ENCODE assay signal across 35 cellular contexts in genomic region chr6:115241373-115241772, GRCh38.
"Had no signal": no experiment of that assay in that cellular context is flagged by ENCODE, and none has a peak within 500 bp of the region (broad histone marks: within the 10 kb centered on the region; RNA-seq: fewer than 3 reads in every experiment).

No MANE protein-coding gene starts in this region.

- H3K4me1 Mint-ChIP-seq: activated B cell treated with CpG ODN at 0.5 μM for 24 hours; activated CD4-positive, alpha-beta T cell treated with anti-CD3 and anti-CD28 coated beads, Interleukin-2, amount 10 ng/mL, durations not matched to agents 24 days and 14 days; activated naive CD8-positive, alpha-beta T cell treated with anti-CD3 and anti-CD28 coated beads for 36 hours; activated T-helper 17 cell treated with anti-CD3 and anti-CD28 coated beads, Interleukin-2, amount 50 U/mL, for 72 hours; T-cell; T-helper 17 cell had no signal

- H3K27ac ChIP-seq: adrenal gland, body of pancreas, brain microvascular endothelial cell, breast epithelium, WERI-Rb-1 had no signal

- H3K9me3 ChIP-seq: adrenal gland, body of pancreas had no signal

- H3K27me3 Mint-ChIP-seq: activated B cell treated with CpG ODN at 0.5 μM for 24 hours; activated CD4-positive, alpha-beta memory T cell treated with anti-CD3 and anti-CD28 coated beads for 36 hours; activated CD4-positive, alpha-beta T cell treated with anti-CD3 and anti-CD28 coated beads, Interleukin-2, amount 10 ng/mL, durations not matched to agents 24 days and 14 days; activated CD8-positive, alpha-beta T cell treated with anti-CD3 and anti-CD28 coated beads for 36 hours; activated naive CD8-positive, alpha-beta T cell treated with anti-CD3 and anti-CD28 coated beads for 36 hours; activated T-helper 17 cell treated with anti-CD3 and anti-CD28 coated beads, Interleukin-2, amount 50 U/mL, for 72 hours; T-cell; T-helper 17 cell had no signal

- H3K27ac Mint-ChIP-seq: activated B cell treated with CpG ODN at 0.5 μM for 24 hours; activated CD4-positive, alpha-beta memory T cell treated with anti-CD3 and anti-CD28 coated beads for 36 hours; activated CD4-positive, alpha-beta T cell treated with anti-CD3 and anti-CD28 coated beads, Interleukin-2, amount 10 ng/mL, durations not matched to agents 24 days and 14 days; activated CD8-positive, alpha-beta T cell treated with anti-CD3 and anti-CD28 coated beads for 36 hours; activated naive CD4-positive, alpha-beta T cell treated with anti-CD3 and anti-CD28 coated beads for 36 hours; activated naive CD4-positive, alpha-beta T cell treated with anti-CD3 and anti-CD28 coated beads, Interleukin-2, amount 50 U/mL, for 72 hours; activated naive CD8-positive, alpha-beta T cell treated with anti-CD3 and anti-CD28 coated beads for 36 hours; activated T-cell treated with anti-CD3 and anti-CD28 coated beads, Interleukin-2, amount 50 U/mL, for 72 hours; activated T-helper 1 cell treated with anti-CD3 and anti-CD28 coated beads, Interleukin-12 subunit alpha, Interleukin-12 subunit beta, Interleukin-2, Interleukin-4 antibody, amounts not matched to agents 30 ng/mL and 10 ng/mL and 1 ng/mL, durations not matched to agents 14 hours and 24 hours and 36 hours; activated T-helper 17 cell treated with anti-CD3 and anti-CD28 coated beads, Interleukin-2, amount 50 U/mL, for 72 hours; T-cell; T-helper 17 cell; T-helper 2 cell treated with Interferon-gamma antibody and Interleukin-4, amounts not matched to agents 5 μg/mL and 100 μg/mL, for 36 hours had no signal

- FAIRE-seq: astrocyte had no signal

- H3K36me3 Mint-ChIP-seq: activated CD4-positive, alpha-beta memory T cell treated with anti-CD3 and anti-CD28 coated beads for 36 hours; activated naive CD8-positive, alpha-beta T cell treated with anti-CD3 and anti-CD28 coated beads for 36 hours; T-cell had no signal

- H3K4me1 ChIP-seq: adrenal gland, body of pancreas, breast epithelium had no signal

- H3K4me3 ChIP-seq: adrenal gland, body of pancreas, breast epithelium had no signal

- H3K4me3 Mint-ChIP-seq: activated B cell treated with CpG ODN at 0.5 μM for 24 hours; activated CD4-positive, alpha-beta memory T cell treated with anti-CD3 and anti-CD28 coated beads for 36 hours; activated CD4-positive, alpha-beta T cell treated with anti-CD3 and anti-CD28 coated beads, Interleukin-2, amount 10 ng/mL, durations not matched to agents 24 days and 14 days; activated CD8-positive, alpha-beta T cell treated with anti-CD3 and anti-CD28 coated beads for 36 hours; activated naive CD4-positive, alpha-beta T cell treated with anti-CD3 and anti-CD28 coated beads for 36 hours; activated naive CD8-positive, alpha-beta T cell treated with anti-CD3 and anti-CD28 coated beads for 36 hours; activated T-cell treated with anti-CD3 and anti-CD28 coated beads, Interleukin-2, amount 50 U/mL, for 4 hours; activated T-cell treated with anti-CD3 and anti-CD28 coated beads, Interleukin-2, amount 50 U/mL, for 72 hours; activated T-helper 1 cell treated with anti-CD3 and anti-CD28 coated beads, Interleukin-12 subunit alpha, Interleukin-12 subunit beta, Interleukin-2, Interleukin-4 antibody, amounts not matched to agents 30 ng/mL and 10 ng/mL and 1 ng/mL, durations not matched to agents 14 hours and 24 hours and 36 hours; activated T-helper 17 cell treated with anti-CD3 and anti-CD28 coated beads, Interleukin-2, amount 50 U/mL, for 72 hours; T-cell; T-helper 17 cell; T-helper 2 cell treated with Interferon-gamma antibody and Interleukin-4, amounts not matched to agents 5 μg/mL and 100 μg/mL, for 36 hours had no signal

- H3K27me3 ChIP-seq: adrenal gland, body of pancreas, brain microvascular endothelial cell, breast epithelium had no signal

- H3K36me3 ChIP-seq: adrenal gland, brain microvascular endothelial cell, WERI-Rb-1 had no signal

- DNase-seq: activated B cell treated with CpG ODN at 0.5 μM for 24 hours; activated CD4-positive, alpha-beta memory T cell treated with anti-CD3 and anti-CD28 coated beads for 36 hours; activated CD4-positive, alpha-beta T cell treated with anti-CD3 and anti-CD28 coated beads for 4 hours; activated CD4-positive, alpha-beta T cell treated with anti-CD3 and anti-CD28 coated beads, Interleukin-2, amount 10 ng/mL, durations not matched to agents 24 days and 14 days; activated CD4-positive, alpha-beta T cell treated with anti-CD3 and anti-CD28 coated beads, Interleukin-2, amount 50 U/mL, for 1 hour; activated CD4-positive, alpha-beta T cell treated with anti-CD3 and anti-CD28 coated beads, Interleukin-2, amount 50 U/mL, for 4 hours; activated CD4-positive, CD25-positive, alpha-beta regulatory T cell treated with anti-CD3 and anti-CD28 coated beads, Interleukin-2, amount 50 U/mL, for 72 hours; activated CD8-positive, alpha-beta memory T cell treated with anti-CD3 and anti-CD28 coated beads, Interleukin-2, amount 50 U/mL, for 4 hours; activated CD8-positive, alpha-beta T cell treated with anti-CD3 and anti-CD28 coated beads for 36 hours; activated effector memory CD4-positive, alpha-beta T cell treated with anti-CD3 and anti-CD28 coated beads, Interleukin-2, amount 50 U/mL, for 16 hours; activated gamma-delta T cell treated with Interleukin-2 at 50 U/mL for 16 hours; activated naive CD4-positive, alpha-beta T cell; activated naive CD4-positive, alpha-beta T cell treated with anti-CD3 and anti-CD28 coated beads for 36 hours; activated naive CD4-positive, alpha-beta T cell treated with anti-CD3 and anti-CD28 coated beads, Interleukin-2, amount 50 U/mL, for 16 hours; activated naive CD8-positive, alpha-beta T cell treated with anti-CD3 and anti-CD28 coated beads for 36 hours; activated T-cell treated with anti-CD3 and anti-CD28 coated beads for 4 hours; activated T-cell treated with anti-CD3 and anti-CD28 coated beads, Interleukin-2, amount 50 U/mL, for 1 hour; activated T-cell treated with anti-CD3 and anti-CD28 coated beads, Interleukin-2, amount 50 U/mL, for 4 hours; activated T-cell treated with anti-CD3 and anti-CD28 coated beads, Interleukin-2, amount 50 U/mL, for 72 hours; adrenal gland; amniotic stem cell; aorta; body of pancreas; brain microvascular endothelial cell; central memory CD4-positive, alpha-beta T cell; T-cell; T-helper 17 cell; T-helper 9 cell; WERI-Rb-1 had no signal

- ATAC-seq: activated CD8-positive, alpha-beta T cell treated with anti-CD3 and anti-CD28 coated beads for 36 hours; activated naive CD4-positive, alpha-beta T cell treated with anti-CD3 and anti-CD28 coated beads, Interleukin-2, amount 50 U/mL, for 72 hours; activated T-cell treated with anti-CD3 and anti-CD28 coated beads, Interleukin-2, amount 50 U/mL, for 4 hours; activated T-cell treated with anti-CD3 and anti-CD28 coated beads, Interleukin-2, amount 50 U/mL, for 72 hours; activated T-helper 17 cell treated with anti-CD3 and anti-CD28 coated beads, Interleukin-2, amount 50 U/mL, for 72 hours; body of pancreas; T-cell; T-helper 17 cell had no signal
